In genomic region chr22:46528121-46528610, GRCh38 we compare ENCODE assay signal across 1 cellular context.
TF ChIP-seq lines count a peak whose summit lies in the region.

No MANE protein-coding gene starts in this region.

TF ChIP-seq in HepG2, 621 proteins besides CTCF, POLR2A, EP300 and RAD21 (continued from another document and continues in another):
- TF ChIP-seq PBX3 (CRISPR knock-in tag; IDR thresholded peaks at IDR 0.05; ENCODE audit: borderline replicate concordance) (no peak), SATB2 (CRISPR knock-in tag; IDR thresholded peaks at IDR 0.05) (no peak), ZBTB39 (CRISPR knock-in tag; IDR thresholded peaks at IDR 0.05) (no peak), TRIM22 (IDR thresholded peaks at IDR 0.05) (no peak), ARID2 (CRISPR knock-in tag; IDR thresholded peaks at IDR 0.05; ENCODE audit: borderline replicate concordance) (no peak), RFX5 (IDR thresholded peaks at IDR 0.05; ENCODE audit: low read depth, low read length) (peak; percentile 85), CENPX (CRISPR knock-in tag; IDR thresholded peaks at IDR 0.05) (no peak), MAFG (CRISPR knock-in tag; IDR thresholded peaks at IDR 0.05) (no peak), KLF11 (CRISPR knock-in tag; IDR thresholded peaks at IDR 0.05) (no peak), AHDC1 (CRISPR knock-in tag; IDR thresholded peaks at IDR 0.05; ENCODE audit: borderline replicate concordance) (peak; percentile 63; the same call in 1 of the 2 replicates), NFE2 (CRISPR knock-in tag; IDR thresholded peaks at IDR 0.05) (no peak), CREBL2 (CRISPR knock-in tag; IDR thresholded peaks at IDR 0.05; ENCODE audit: borderline replicate concordance) (no peak), TBX3 (IDR thresholded peaks at IDR 0.05; ENCODE audit: borderline replicate concordance) (peak; percentile 37; the same call in 1 of the 2 replicates), CREB3 (CRISPR knock-in tag; IDR thresholded peaks at IDR 0.05) (0 out of 2 replicates have a peak, but pooled peaks have one; percentile 28), RBFOX2 (IDR thresholded peaks at IDR 0.05; ENCODE audit: low read depth, low read length) (no peak), ZNF496 (CRISPR knock-in tag; IDR thresholded peaks at IDR 0.05; ENCODE audit: insufficient replicate concordance) (no peak), MAZ (IDR thresholded peaks at IDR 0.05; ENCODE audit: borderline replicate concordance, low read depth, low read length) (no peak), MAZ (CRISPR knock-in tag; IDR thresholded peaks at IDR 0.05; ENCODE audit: low read depth) (no peak), ZNF672 (CRISPR knock-in tag; IDR thresholded peaks at IDR 0.05) (no peak), ZNF749 (CRISPR knock-in tag; IDR thresholded peaks at IDR 0.05; ENCODE audit: borderline replicate concordance) (no peak), ZNF7 (CRISPR knock-in tag; IDR thresholded peaks at IDR 0.05) (no peak), ZBTB1 (CRISPR knock-in tag; IDR thresholded peaks at IDR 0.05; ENCODE audit: borderline replicate concordance) (no peak), ZNF605 (CRISPR knock-in tag; IDR thresholded peaks at IDR 0.05) (no peak), ZNF24 (IDR thresholded peaks at IDR 0.05) (no peak), NFKBIZ (CRISPR knock-in tag; IDR thresholded peaks at IDR 0.05) (0 out of 2 replicates have a peak, but pooled peaks have one; percentile 25), ZNF17 (CRISPR knock-in tag; IDR thresholded peaks at IDR 0.05) (no peak), ZNF557 (CRISPR knock-in tag; IDR thresholded peaks at IDR 0.05) (0 out of 2 replicates have a peak, but pooled peaks have one; percentile 30), FOSL1 (CRISPR knock-in tag; IDR thresholded peaks at IDR 0.05; ENCODE audit: borderline replicate concordance) (peak; percentile 92), REXO4 (CRISPR knock-in tag; IDR thresholded peaks at IDR 0.05; ENCODE audit: borderline replicate concordance) (no peak), DBP (CRISPR knock-in tag; IDR thresholded peaks at IDR 0.05; ENCODE audit: not compliant biosample characterization) (no peak), MXD3 (CRISPR knock-in tag; IDR thresholded peaks at IDR 0.05) (no peak), ZNF709 (CRISPR knock-in tag; IDR thresholded peaks at IDR 0.05) (no peak), HINFP (CRISPR knock-in tag; IDR thresholded peaks at IDR 0.05; ENCODE audit: low read depth) (no peak), SCMH1 (CRISPR knock-in tag; IDR thresholded peaks at IDR 0.05; ENCODE audit: borderline replicate concordance) (no peak), ZGPAT (CRISPR knock-in tag; IDR thresholded peaks at IDR 0.05) (0 out of 2 replicates have a peak, but pooled peaks have one; percentile 16), ZNF235 (CRISPR knock-in tag; IDR thresholded peaks at IDR 0.05; ENCODE audit: borderline replicate concordance) (no peak), HOXA3 (CRISPR knock-in tag; IDR thresholded peaks at IDR 0.05) (peak; percentile 57; the same call in 1 of the 2 replicates), MLX (CRISPR knock-in tag; IDR thresholded peaks at IDR 0.05) (no peak), NKX3-1 (CRISPR knock-in tag; IDR thresholded peaks at IDR 0.05) (0 out of 2 replicates have a peak, but pooled peaks have one; percentile 45), RBM39 (IDR thresholded peaks at IDR 0.05; ENCODE audit: low read depth, low read length, poor library complexity, severe bottlenecking) (no peak), CHD4 (IDR thresholded peaks at IDR 0.05; ENCODE audit: borderline replicate concordance, low read length) (no peak), GLI4 (CRISPR knock-in tag; IDR thresholded peaks at IDR 0.05; ENCODE audit: borderline replicate concordance) (no peak), BORCS8-MEF2B (CRISPR knock-in tag; IDR thresholded peaks at IDR 0.05) (no peak), TFDP2 (CRISPR knock-in tag; IDR thresholded peaks at IDR 0.05) (no peak), MXD1 (CRISPR knock-in tag; IDR thresholded peaks at IDR 0.05) (no peak)
